Comparison of ENCODE assay signal across 23 cellular contexts in the genomic region with DNA sequence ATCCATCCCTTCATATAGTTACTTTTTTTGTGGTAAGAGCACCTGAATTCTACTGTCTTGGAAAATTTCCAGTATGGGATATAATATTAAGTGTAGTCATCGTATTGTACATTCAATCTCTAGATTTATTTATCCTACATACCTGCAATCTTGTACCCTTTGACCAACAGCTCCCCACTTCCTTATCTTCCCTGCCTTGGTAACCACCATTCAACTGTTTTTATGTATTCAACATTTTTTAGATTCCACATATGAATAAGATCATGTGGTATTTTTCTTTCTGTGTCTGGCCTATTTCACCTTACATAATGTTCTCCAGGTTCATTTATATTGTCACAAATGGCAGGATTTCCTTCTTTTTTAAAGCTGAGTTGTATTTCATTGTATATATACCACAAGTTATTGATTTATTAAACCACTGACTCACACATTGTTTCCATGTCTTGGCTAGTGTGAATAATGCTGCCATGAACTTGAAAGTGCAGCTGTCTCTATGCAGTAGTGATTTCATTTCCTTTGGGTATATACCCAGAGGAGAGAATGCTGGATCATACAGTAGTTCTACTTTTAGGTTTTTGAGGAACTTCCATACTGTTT.
DNase-seq lines count a peak whose midpoint lies in the region; ATAC-seq, FAIRE-seq and TF ChIP-seq lines count a peak whose summit lies in the region.
"Had no signal": no experiment of that assay in that cellular context is flagged by ENCODE, and none has a peak within 500 bp of the region (broad histone marks: within the 10 kb centered on the region; RNA-seq: fewer than 3 reads in every experiment).

No MANE protein-coding gene starts in this region.

- no peak overlapping the region for H3K4me3 Mint-ChIP-seq in activated CD4-positive, alpha-beta T cell treated with anti-CD3 and anti-CD28 coated beads, Interleukin-2, amount 10 ng/mL, durations not matched to agents 7 days and 5 days

- CTCF ChIA-PET in activated CD4-positive, alpha-beta T cell treated with anti-CD3 and anti-CD28 coated beads, Interleukin-2, amount 10 ng/mL, durations not matched to agents 7 days and 5 days (lab: Charles Lee): no interaction called here

- POLR2A ChIA-PET in activated CD4-positive, alpha-beta T cell treated with anti-CD3 and anti-CD28 coated beads, Interleukin-2, amount 10 ng/mL, durations not matched to agents 7 days and 5 days (lab: Charles Lee): no interaction called here

- H3K36me3 Mint-ChIP-seq in activated CD4-positive, alpha-beta T cell treated with anti-CD3 and anti-CD28 coated beads, Interleukin-2, amount 10 ng/mL, durations not matched to agents 7 days and 5 days (ENCODE audit: low read depth): no peaks in the 10 kb centered on the region

- no peaks in the 10 kb centered on the region for H3K79me2 ChIP-seq in ACC112 (ENCODE audit: control insufficient read depth, insufficient read depth, low read length, unreplicated experiment)

- no peaks in the 10 kb centered on the region for H3K4me1 Mint-ChIP-seq in activated CD4-positive, alpha-beta T cell treated with anti-CD3 and anti-CD28 coated beads, Interleukin-2, amount 10 ng/mL, durations not matched to agents 7 days and 5 days

- FAIRE-seq in RCC 7860 (lab: Jason Lieb, UNC): peak; percentile 44
- FAIRE-seq: G401.6, GM12892, HepG2 had no signal

- H3K27me3 Mint-ChIP-seq in activated CD4-positive, alpha-beta T cell treated with anti-CD3 and anti-CD28 coated beads, Interleukin-2, amount 10 ng/mL, durations not matched to agents 7 days and 5 days: no peaks in the 10 kb centered on the region

- DNase-seq in RCC 7860 (ENCODE audit: low spot score) (peak; percentile 23), dermis blood vessel endothelial cell (peak; percentile 85), iris pigment epithelial cell (ENCODE audit: low read depth) (peak; percentile 35), psoas muscle (no peak)
- DNase-seq in activated CD4-positive, alpha-beta T cell treated with anti-CD3 and anti-CD28 coated beads, Interleukin-2, amount 10 ng/mL, durations not matched to agents 7 days and 5 days: no peak
- DNase-seq: 8988T, COR-L47, DMS79, GM23248, MM.1S, NCI-H1105 treated with DMSO at 0.1 percent for 48 hours, NCI-H2029, NCI-H510A, SIG-M5 had no signal

- TF ChIP-seq CTCF in psoas muscle (IDR thresholded peaks at IDR 0.05): no peak

- no peak overlapping the region for H2AFZ ChIP-seq in ACC112 (ENCODE audit: low read length, unreplicated experiment)
- H2AFZ ChIP-seq: GM23248 had no signal

- peaks cover 7% of the 10 kb centered on the region for H3K4me1 ChIP-seq in ACC112 (ENCODE audit: control insufficient read depth, insufficient read depth, low read length, unreplicated experiment)
- no peaks in the 10 kb centered on the region for H3K4me1 ChIP-seq in psoas muscle

- H3K36me3 ChIP-seq in ACC112 (ENCODE audit: insufficient read depth, low read length) (no peaks in the 10 kb centered on the region), psoas muscle (ENCODE audit: insufficient read depth in 1 of 2, low read depth in 1 of 2) (no peaks in the 10 kb centered on the region)

- WGBS in psoas muscle, 3 donors: 48 to 91% (median 69%) methylated on average over 1 of the region's 1 CpG

- H3K9me3 Mint-ChIP-seq in activated CD4-positive, alpha-beta T cell treated with anti-CD3 and anti-CD28 coated beads, Interleukin-2, amount 10 ng/mL, durations not matched to agents 7 days and 5 days: no peaks in the 10 kb centered on the region

- H3K4me3 ChIP-seq in ACC112 (ENCODE audit: low read depth, low read length) (no peak overlapping the region), psoas muscle (no peak overlapping the region)
- H3K4me3 ChIP-seq: GM23248 had no signal

- H3K9me3 ChIP-seq in psoas muscle: no peaks in the 10 kb centered on the region

- intact Hi-C loops in psoas muscle (cut with DNase I): no loop called here

- H3K27me3 ChIP-seq in ACC112 (ENCODE audit: insufficient read depth, low read length) (no peaks in the 10 kb centered on the region), psoas muscle (ENCODE audit: insufficient read depth in 3 of 3, low read length in 2 of 3) (no peaks in the 10 kb centered on the region)

- peak overlapping the region; percentile 61 for H3K27ac ChIP-seq in ACC112 (ENCODE audit: low read depth, low read length)
- no peak overlapping the region for H3K27ac ChIP-seq in psoas muscle
- H3K27ac ChIP-seq: C4-2B, GM23248, KMS-11 had no signal

- H3K27ac Mint-ChIP-seq in activated CD4-positive, alpha-beta T cell treated with anti-CD3 and anti-CD28 coated beads, Interleukin-2, amount 10 ng/mL, durations not matched to agents 7 days and 5 days: no peak overlapping the region

- ATAC-seq in HG02840 (IDR thresholded peaks at IDR 0.05; ENCODE audit: low FRiP score, unreplicated experiment) (no peak), psoas muscle (no peak), GM19324 (IDR thresholded peaks at IDR 0.05; ENCODE audit: low FRiP score, unreplicated experiment) (no peak)
- ATAC-seq: HCT116, HepG2 had no signal

Comparison
In these comparisons a context has a peak if more than half of its experiments do, and no peak if none do; other contexts are left out.
1. DNase-seq: peak in RCC 7860 (single experiment), dermis blood vessel endothelial cell (single experiment) and iris pigment epithelial cell (single experiment); none in activated CD4-positive, alpha-beta T cell treated with anti-CD3 and anti-CD28 coated beads, Interleukin-2, amount 10 ng/mL, durations not matched to agents 7 days and 5 days (single experiment) and psoas muscle (0 of 2).